ENCODE assay signal across 32 cellular contexts in genomic region chr2:203667838-203668237, GRCh38. TPM values are rescaled to one million over a fixed set of nuclear protein-coding genes. Genes with fewer than 3 reads are reported as not detected.
"Had no signal": no experiment of that assay in that cellular context is flagged by ENCODE, and none has a peak within 500 bp of the region (broad histone marks: within the 10 kb centered on the region; RNA-seq: fewer than 3 reads in every experiment).

No MANE protein-coding gene starts in this region.

- H3K27me3 Mint-ChIP-seq: activated CD4-positive, alpha-beta memory T cell treated with anti-CD3 and anti-CD28 coated beads, Interleukin-2, amount 10 ng/mL, durations not matched to agents 7 days and 5 days; activated CD4-positive, alpha-beta T cell treated with anti-CD3 and anti-CD28 coated beads, Interleukin-2, amount 10 ng/mL, durations not matched to agents 24 days and 14 days; activated naive CD8-positive, alpha-beta T cell treated with anti-CD3 and anti-CD28 coated beads, Interleukin-2, amount 10 ng/mL, durations not matched to agents 7 days and 5 days had no signal

- DNase-seq: activated B cell treated with CpG ODN at 0.5 μM for 24 hours; activated CD4-positive, alpha-beta memory T cell treated with anti-CD3 and anti-CD28 coated beads, Interleukin-2, amount 10 ng/mL, durations not matched to agents 7 days and 5 days; activated CD4-positive, alpha-beta T cell treated with anti-CD3 and anti-CD28 coated beads for 1 hour; activated CD4-positive, alpha-beta T cell treated with anti-CD3 and anti-CD28 coated beads, Interleukin-2, amount 10 ng/mL, durations not matched to agents 24 days and 14 days; activated CD8-positive, alpha-beta memory T cell treated with anti-CD3 and anti-CD28 coated beads, Interleukin-2, amount 50 U/mL, for 48 hours; activated naive CD4-positive, alpha-beta T cell treated with anti-CD3 and anti-CD28 coated beads, Interleukin-2, amount 50 U/mL, for 16 hours; activated naive CD8-positive, alpha-beta T cell treated with anti-CD3 and anti-CD28 coated beads, Interleukin-2, amount 10 ng/mL, durations not matched to agents 7 days and 5 days; activated T-cell treated with anti-CD3 and anti-CD28 coated beads, Interleukin-2, amount 50 U/mL, for 1 hour; adrenal gland; anterior cingulate cortex; cerebellar nuclear complex; KG1; MM.1S; NCI-H1105; NCI-H1436 treated with DMSO at 0.1 percent for 48 hours; NCI-H187 treated with DMSO at 0.1 percent for 48 hours; NCI-H2081 treated with DMSO at 0.1 percent for 48 hours; NCI-H2171; NCI-H2227 treated with DMSO at 0.1 percent for 48 hours; NCI-H526; NCI-H774; NK-92 treated with Interleukin-12 subunit alpha and Interleukin-12 subunit beta, amount 100 ng/mL, for 24 hours; PC-3; SHP77; SW 1271; T-helper 9 cell had no signal

- H3K27ac Mint-ChIP-seq: activated B cell treated with CpG ODN at 0.5 μM for 24 hours; activated CD4-positive, alpha-beta memory T cell treated with anti-CD3 and anti-CD28 coated beads, Interleukin-2, amount 10 ng/mL, durations not matched to agents 7 days and 5 days; activated CD4-positive, alpha-beta T cell treated with anti-CD3 and anti-CD28 coated beads, Interleukin-2, amount 10 ng/mL, durations not matched to agents 24 days and 14 days; activated naive CD8-positive, alpha-beta T cell treated with anti-CD3 and anti-CD28 coated beads, Interleukin-2, amount 10 ng/mL, durations not matched to agents 7 days and 5 days had no signal

- H3K9me3 ChIP-seq: adrenal gland, SJSA1 had no signal

- H3K9me3 Mint-ChIP-seq: activated B cell treated with CpG ODN at 0.5 μM for 24 hours; activated CD4-positive, alpha-beta memory T cell treated with anti-CD3 and anti-CD28 coated beads, Interleukin-2, amount 10 ng/mL, durations not matched to agents 7 days and 5 days; activated naive CD8-positive, alpha-beta T cell treated with anti-CD3 and anti-CD28 coated beads, Interleukin-2, amount 10 ng/mL, durations not matched to agents 7 days and 5 days had no signal

- H3K27me3 ChIP-seq: adrenal gland, SJSA1 had no signal

- H3K4me3 ChIP-seq: adrenal gland, SJSA1 had no signal

- H3K4me3 Mint-ChIP-seq: activated B cell treated with CpG ODN at 0.5 μM for 24 hours; activated CD4-positive, alpha-beta memory T cell treated with anti-CD3 and anti-CD28 coated beads, Interleukin-2, amount 10 ng/mL, durations not matched to agents 7 days and 5 days; activated CD4-positive, alpha-beta T cell treated with anti-CD3 and anti-CD28 coated beads, Interleukin-2, amount 10 ng/mL, durations not matched to agents 24 days and 14 days; activated naive CD8-positive, alpha-beta T cell treated with anti-CD3 and anti-CD28 coated beads, Interleukin-2, amount 10 ng/mL, durations not matched to agents 7 days and 5 days had no signal

- H3K27ac ChIP-seq: adrenal gland, SJSA1 had no signal

- FAIRE-seq: colon, RCC 7860, TTC549 had no signal

- ATAC-seq: PC-3, SK-N-SH treated with all-trans-retinoic acid at 6 μM for 48 hours had no signal

- H3K4me1 Mint-ChIP-seq: activated B cell treated with CpG ODN at 0.5 μM for 24 hours had no signal

- H3K36me3 ChIP-seq: adrenal gland, SJSA1 had no signal

- H3K4me1 ChIP-seq: adrenal gland had no signal

RNA-seq across cellular contexts. Expression of gene CD28, which starts 38.6 kb away (rescaled TPM):
- total RNA-seq: activated B cell treated with CpG ODN at 0.5 μM for 24 hours, NCI-H460, PC-3, SJSA1 had no signal
